15 cellular contexts compared by ENCODE assay signal in the genomic region with DNA sequence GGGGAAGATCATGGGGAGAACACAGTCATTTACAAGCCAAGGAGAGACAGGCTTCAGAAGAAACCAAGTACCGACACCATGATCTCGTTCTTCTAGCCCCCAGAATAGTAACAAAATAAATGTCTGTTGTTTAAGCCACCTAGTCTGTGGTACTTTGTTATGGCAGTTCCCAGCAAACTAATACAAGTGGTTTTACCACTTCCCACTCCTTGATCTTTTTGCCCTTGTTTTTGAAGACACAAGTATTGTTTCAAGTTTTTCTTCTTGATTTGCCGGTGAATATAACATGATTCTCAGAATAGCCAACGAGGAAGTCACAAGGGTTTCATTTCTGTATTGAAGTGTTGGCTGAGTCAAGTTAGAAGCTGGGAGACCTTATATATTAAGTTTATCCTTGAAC.
DNase-seq lines count a peak whose midpoint lies in the region; ATAC-seq and TF ChIP-seq lines count a peak whose summit lies in the region.
"Had no signal": no experiment of that assay in that cellular context is flagged by ENCODE, and none has a peak within 500 bp of the region (broad histone marks: within the 10 kb centered on the region; RNA-seq: fewer than 3 reads in every experiment).

No MANE protein-coding gene starts in this region.

- peak; percentile 47 for ATAC-seq in GM19397 (IDR thresholded peaks at IDR 0.05; ENCODE audit: unreplicated experiment)
- ATAC-seq in HG02642 (IDR thresholded peaks at IDR 0.05; ENCODE audit: poor library complexity, unreplicated experiment) = peak; percentile 54
- peak; percentile 73 for ATAC-seq in HG03439 (IDR thresholded peaks at IDR 0.05; ENCODE audit: unreplicated experiment)
- no peak for ATAC-seq in HG03571 (IDR thresholded peaks at IDR 0.05; ENCODE audit: unreplicated experiment)
- ATAC-seq in GM21737 (IDR thresholded peaks at IDR 0.05; ENCODE audit: unreplicated experiment) = no peak
- ATAC-seq: activated naive CD8-positive, alpha-beta T cell treated with anti-CD3 and anti-CD28 coated beads, Interleukin-2, amount 50 U/mL, for 24 hours; HCT116 had no signal

- H4K20me1 ChIP-seq in DOHH2 (ENCODE audit: control insufficient read depth, insufficient read depth, low read depth, low read length) = no peaks in the 10 kb centered on the region

- H3K79me2 ChIP-seq in DOHH2 (ENCODE audit: control insufficient read depth, low read length) = no peaks in the 10 kb centered on the region

- no peak for TF ChIP-seq CTCF in DOHH2 (IDR thresholded peaks at IDR 0.05; ENCODE audit: low read depth, low read length, poor library complexity, severe bottlenecking)

- H3K27ac Mint-ChIP-seq in activated T-helper 1 cell treated with anti-CD3 and anti-CD28 coated beads, Interleukin-12 subunit alpha, Interleukin-12 subunit beta, Interleukin-2, Interleukin-4 antibody, amounts not matched to agents 30 ng/mL and 10 ng/mL and 1 ng/mL, durations not matched to agents 14 hours and 24 hours and 36 hours = no peak overlapping the region
- H3K27ac Mint-ChIP-seq: activated naive CD8-positive, alpha-beta T cell treated with anti-CD3 and anti-CD28 coated beads, Interleukin-2, amount 50 U/mL, for 24 hours had no signal

- H3K4me1 ChIP-seq in DOHH2 (ENCODE audit: control insufficient read depth, low read length) = peaks cover 29% of the 10 kb centered on the region
- H3K4me1 ChIP-seq: prostate gland, vagina had no signal

- DNase-seq in activated T-helper 1 cell treated with anti-CD3 and anti-CD28 coated beads, Interleukin-12 subunit alpha, Interleukin-12 subunit beta, Interleukin-2, Interleukin-4 antibody, amounts not matched to agents 30 ng/mL and 10 ng/mL and 1 ng/mL, durations not matched to agents 14 hours and 24 hours and 36 hours (ENCODE audit: low spot score) = no peak
- no peak for DNase-seq in putamen (ENCODE audit: low spot score)
- DNase-seq: activated naive CD8-positive, alpha-beta T cell treated with anti-CD3 and anti-CD28 coated beads, Interleukin-2, amount 50 U/mL, for 24 hours; cerebellar nuclear complex; NCI-H774; SIG-M5 had no signal

- intact Hi-C loops in activated T-helper 1 cell treated with anti-CD3 and anti-CD28 coated beads, Interleukin-12 subunit alpha, Interleukin-12 subunit beta, Interleukin-2, Interleukin-4 antibody, amounts not matched to agents 30 ng/mL and 10 ng/mL and 1 ng/mL, durations not matched to agents 14 hours and 24 hours and 36 hours (cut with micrococcal nuclease) = no loop called here

- H3K27ac ChIP-seq in DOHH2 (ENCODE audit: low read depth, low read length) = no peak overlapping the region
- H3K27ac ChIP-seq: prostate gland, vagina had no signal

- no peaks in the 10 kb centered on the region for H3F3A ChIP-seq in DOHH2 (ENCODE audit: control insufficient read depth, insufficient read depth)

- H3K36me3 Mint-ChIP-seq in activated T-helper 1 cell treated with anti-CD3 and anti-CD28 coated beads, Interleukin-12 subunit alpha, Interleukin-12 subunit beta, Interleukin-2, Interleukin-4 antibody, amounts not matched to agents 30 ng/mL and 10 ng/mL and 1 ng/mL, durations not matched to agents 14 hours and 24 hours and 36 hours (ENCODE audit: low read depth) = no peaks in the 10 kb centered on the region

- no peaks in the 10 kb centered on the region for H3K4me1 Mint-ChIP-seq in activated T-helper 1 cell treated with anti-CD3 and anti-CD28 coated beads, Interleukin-12 subunit alpha, Interleukin-12 subunit beta, Interleukin-2, Interleukin-4 antibody, amounts not matched to agents 30 ng/mL and 10 ng/mL and 1 ng/mL, durations not matched to agents 14 hours and 24 hours and 36 hours (ENCODE audit: low read depth)
- H3K4me1 Mint-ChIP-seq: activated naive CD8-positive, alpha-beta T cell treated with anti-CD3 and anti-CD28 coated beads, Interleukin-2, amount 50 U/mL, for 24 hours had no signal

- no peaks in the 10 kb centered on the region for H3K9me3 ChIP-seq in DOHH2 (ENCODE audit: control insufficient read depth, insufficient read depth, low read length)
- H3K9me3 ChIP-seq: prostate gland, vagina had no signal

- H3K9me2 ChIP-seq in DOHH2 (replicated peaks; ENCODE audit: control insufficient read depth, low read length) = no peaks in the 10 kb centered on the region

- peak overlapping the region; percentile 23; the same call in 1 of the 2 replicates for H3K4me3 ChIP-seq in DOHH2 (ENCODE audit: low read length)
- H3K4me3 ChIP-seq: prostate gland, vagina had no signal

- no peak overlapping the region for H3K4me3 Mint-ChIP-seq in activated T-helper 1 cell treated with anti-CD3 and anti-CD28 coated beads, Interleukin-12 subunit alpha, Interleukin-12 subunit beta, Interleukin-2, Interleukin-4 antibody, amounts not matched to agents 30 ng/mL and 10 ng/mL and 1 ng/mL, durations not matched to agents 14 hours and 24 hours and 36 hours
- H3K4me3 Mint-ChIP-seq: activated naive CD8-positive, alpha-beta T cell treated with anti-CD3 and anti-CD28 coated beads, Interleukin-2, amount 50 U/mL, for 24 hours had no signal

- no peaks in the 10 kb centered on the region for H3K36me3 ChIP-seq in DOHH2 (ENCODE audit: control insufficient read depth, low read length)
- H3K36me3 ChIP-seq: prostate gland, vagina had no signal

- H3K27me3 ChIP-seq in DOHH2 (ENCODE audit: control insufficient read depth, low read length) = no peaks in the 10 kb centered on the region
- H3K27me3 ChIP-seq: vagina had no signal

- no peaks in the 10 kb centered on the region for H3K27me3 Mint-ChIP-seq in activated T-helper 1 cell treated with anti-CD3 and anti-CD28 coated beads, Interleukin-12 subunit alpha, Interleukin-12 subunit beta, Interleukin-2, Interleukin-4 antibody, amounts not matched to agents 30 ng/mL and 10 ng/mL and 1 ng/mL, durations not matched to agents 14 hours and 24 hours and 36 hours (ENCODE audit: insufficient read depth)
- H3K27me3 Mint-ChIP-seq: activated naive CD8-positive, alpha-beta T cell treated with anti-CD3 and anti-CD28 coated beads, Interleukin-2, amount 50 U/mL, for 24 hours had no signal

- H3K4me2 ChIP-seq in DOHH2 (ENCODE audit: low read length) = peak overlapping the region; percentile 41

- H3K9me3 Mint-ChIP-seq in activated T-helper 1 cell treated with anti-CD3 and anti-CD28 coated beads, Interleukin-12 subunit alpha, Interleukin-12 subunit beta, Interleukin-2, Interleukin-4 antibody, amounts not matched to agents 30 ng/mL and 10 ng/mL and 1 ng/mL, durations not matched to agents 14 hours and 24 hours and 36 hours = peaks cover under 1% of the 10 kb centered on the region

Comparison
In these comparisons a context has a peak if more than half of its experiments do, and no peak if none do; other contexts are left out.
1. ATAC-seq: peak in GM19397 (single experiment), HG02642 (single experiment) and HG03439 (single experiment); none in HG03571 (single experiment) and GM21737 (single experiment).